Comparison of ENCODE assay signal across 18 cellular contexts in the genomic region with DNA sequence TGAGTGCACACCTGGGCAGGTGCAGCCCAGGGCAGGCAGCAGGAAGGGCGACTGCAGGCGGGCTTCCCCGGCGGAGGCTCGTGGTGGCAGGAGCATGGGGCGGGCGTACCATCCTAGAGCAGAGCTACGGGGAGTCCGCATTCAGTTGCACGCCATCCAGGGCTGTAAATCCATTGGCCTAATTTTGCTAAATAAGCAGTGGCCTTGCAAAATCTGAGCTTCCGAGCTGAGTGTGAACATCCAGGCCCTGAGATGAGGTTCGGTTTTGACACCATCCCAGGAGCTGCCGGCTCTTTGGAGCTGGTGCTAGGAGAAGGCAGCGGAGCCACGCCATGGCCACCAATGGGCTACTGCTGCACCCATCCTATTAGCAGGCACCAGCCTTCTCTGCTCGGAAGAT.
A peak's percentile ranks its signal among the peaks of the same experiment; 100 is the strongest.
DNase-seq lines count a peak whose midpoint lies in the region; ATAC-seq and TF ChIP-seq lines count a peak whose summit lies in the region.
"Had no signal": no experiment of that assay in that cellular context is flagged by ENCODE, and none has a peak within 500 bp of the region (broad histone marks: within the 10 kb centered on the region; RNA-seq: fewer than 3 reads in every experiment).

No MANE protein-coding gene starts in this region.

- no peak overlapping the region for H2AK5ac ChIP-seq in neuronal stem cell (ENCODE audit: low read depth, low read length)

- no peak overlapping the region for H3K27ac ChIP-seq in neuronal stem cell (replicated peaks; ENCODE audit: low read length)
- H3K27ac ChIP-seq in spleen = no peak overlapping the region
- H3K27ac ChIP-seq: 22Rv1, A549, BLaER1 had no signal

- no peak overlapping the region for H4K91ac ChIP-seq in neuronal stem cell (ENCODE audit: low read depth, low read length, poor library complexity)

- H2AFZ ChIP-seq in neuronal stem cell (ENCODE audit: low read length) = no peak overlapping the region

- TF ChIP-seq POLR2A in spleen (IDR thresholded peaks at IDR 0.05) = no peak

- no peak overlapping the region for H3K4ac ChIP-seq in neuronal stem cell (ENCODE audit: low read length)

- H3K79me1 ChIP-seq in neuronal stem cell (ENCODE audit: low read depth, low read length) = no peaks in the 10 kb centered on the region

- H2BK5ac ChIP-seq in neuronal stem cell (ENCODE audit: low read length) = no peak overlapping the region

- no peak overlapping the region for H3K9ac ChIP-seq in neuronal stem cell (ENCODE audit: low read depth, low read length, poor library complexity)
- H3K9ac ChIP-seq: BLaER1 had no signal

- WGBS in neuronal stem cell (ENCODE audit: extremely low coverage in 2 of 2, insufficient read length in 2 of 2, insufficient replicate concordance in 1 of 2), 2 donors = no CpG with 5 or more reads among the region's 16 CpGs
- WGBS in spleen, 5 donors = 85 to 93% (median 90%) methylated on average over 15 to 16 of the region's 16 CpGs

- H3K9me3 ChIP-seq in neuronal stem cell (replicated peaks in 1 of 2; ENCODE audit: control insufficient read depth in 2 of 2, insufficient read depth in 1 of 2, low read depth in 1 of 2, low read length in 2 of 2) (no peaks in the 10 kb centered on the region), spleen (no peaks in the 10 kb centered on the region)
- H3K9me3 ChIP-seq: A549, BE2C, Caco-2 had no signal

- peak; percentile 25 for DNase-seq in NCI-H748 (lab: John Stamatoyannopoulos, UW; ENCODE audit: unreplicated experiment)
- no peak for DNase-seq in NCI-H748 treated with DMSO at 0.1 percent for 48 hours (lab: John Stamatoyannopoulos, UW)
- no peak for DNase-seq in neuronal stem cell (ENCODE audit: low spot score)
- DNase-seq in spleen = peak; percentile 54
- no peak for DNase-seq in GM10266 (ENCODE audit: extremely low spot score)
- DNase-seq: BE2C; C1 segment of cervical spinal cord; Caco-2; Calu3; CD4-positive, alpha-beta memory T cell; CD4-positive, CD25-positive, alpha-beta regulatory T cell; DMS79 treated with DMSO at 0.1 percent for 48 hours; GF-D8 had no signal

- H3K18ac ChIP-seq in neuronal stem cell (ENCODE audit: low read length) = peak overlapping the region; percentile 44

- H3K4me3 ChIP-seq in neuronal stem cell (ENCODE audit: low read length in 2 of 2) = no peak overlapping the region
- no peak overlapping the region for H3K4me3 ChIP-seq in spleen
- H3K4me3 ChIP-seq: A549, BLaER1, GM12878 had no signal

- H4K8ac ChIP-seq in neuronal stem cell (ENCODE audit: low read depth, low read length) = no peak overlapping the region

- H3K23ac ChIP-seq in neuronal stem cell (ENCODE audit: low read depth, low read length, poor library complexity) = no peak overlapping the region

- H3K4me2 ChIP-seq in neuronal stem cell (ENCODE audit: insufficient read depth, low read length, poor library complexity, severe bottlenecking) = no peak overlapping the region
- H3K4me2 ChIP-seq: A549, BLaER1 had no signal

- intact Hi-C loops in spleen (cut with DNase I; ENCODE audit: low total_unique reads) = no loop called here

- TF ChIP-seq CTCF in spleen (IDR thresholded peaks at IDR 0.05 in 8 of 11, conservative IDR thresholded peaks at IDR 0.05 in 3 of 11) = no peak
- TF ChIP-seq CTCF in GM10266 (IDR thresholded peaks at IDR 0.05; ENCODE audit: control insufficient read depth, insufficient read depth, low read depth, missing control alignments) = no peak

- H3K36me3 ChIP-seq in neuronal stem cell (replicated peaks in 1 of 2; ENCODE audit: control insufficient read depth in 2 of 2, insufficient read depth in 2 of 2, low read length in 2 of 2) (no peaks in the 10 kb centered on the region), spleen (no peaks in the 10 kb centered on the region)
- H3K36me3 ChIP-seq: BE2C, BLaER1 had no signal

- H2BK15ac ChIP-seq in neuronal stem cell (ENCODE audit: low read length) = no peak overlapping the region

- H2BK120ac ChIP-seq in neuronal stem cell (ENCODE audit: low read depth, low read length) = no peak overlapping the region

- H3K14ac ChIP-seq in neuronal stem cell (ENCODE audit: low read length) = no peak overlapping the region

- no peak overlapping the region for H2BK12ac ChIP-seq in neuronal stem cell (ENCODE audit: low read length)

- no peaks in the 10 kb centered on the region for H3K27me3 ChIP-seq in neuronal stem cell (ENCODE audit: control insufficient read depth in 3 of 3, insufficient read depth in 3 of 3, low read depth in 1 of 3, low read length in 3 of 3)
- peaks cover 0 to 47% (median 0%) of the 10 kb centered on the region in 7 donors for H3K27me3 ChIP-seq in spleen (replicated peaks in 1 of 7)
- H3K27me3 ChIP-seq: BE2C, BLaER1 had no signal

- H3K4me1 ChIP-seq in neuronal stem cell (ENCODE audit: control insufficient read depth in 2 of 2, insufficient read depth in 1 of 2, low read depth in 1 of 2, low read length in 2 of 2) (no peaks in the 10 kb centered on the region), spleen (no peaks in the 10 kb centered on the region)
- H3K4me1 ChIP-seq: A549, BE2C, BLaER1, Caco-2 had no signal

- no peak for ATAC-seq in GM19397 (IDR thresholded peaks at IDR 0.05; ENCODE audit: unreplicated experiment)
- ATAC-seq: A549, GM12878 had no signal

Comparison
In these comparisons a context has a peak if more than half of its experiments do, and no peak if none do; other contexts are left out.
1. DNase-seq: peak in NCI-H748 (single experiment) and spleen (single experiment); none in NCI-H748 treated with DMSO at 0.1 percent for 48 hours (single experiment), neuronal stem cell (single experiment) and GM10266 (single experiment).